ENCODE assay signal across 1 cellular context in genomic region chr17:28896884-28897768, GRCh38.
A peak's percentile ranks its signal among the peaks of the same experiment; 100 is the strongest.
TF ChIP-seq lines count a peak whose summit lies in the region.

TSS of gene FLOT2 (minus strand) at chr17:28897733. CDS start at chr17:28897574, 159 bp downstream.

TF ChIP-seq in H1, 55 proteins besides CTCF, POLR2A, EP300 and RAD21 (continued from another document):
- TF ChIP-seq MAX (IDR thresholded peaks at IDR 0.05): peak; percentile 11; the same call in 1 of the 2 replicates
- TF ChIP-seq TAF7 (optimal IDR thresholded peaks at IDR 0.05; ENCODE audit: borderline replicate concordance, low read depth, low read length): peak; percentile 65
- no peak for TF ChIP-seq GTF2F1 (IDR thresholded peaks at IDR 0.05; ENCODE audit: borderline replicate concordance, low read depth, low read length)
- peak; percentile 92; the same call in 1 of the 2 replicates for TF ChIP-seq RBBP5 (IDR thresholded peaks at IDR 0.05; ENCODE audit: borderline replicate concordance, low read depth, low read length)
- TF ChIP-seq PHF8 (conservative IDR thresholded peaks at IDR 0.05; ENCODE audit: low read depth, low read length): peak; percentile 70
- peak in 1 of 2 experiments; percentile 71; a peak in 2 of 4 replicates for TF ChIP-seq SIN3A (conservative IDR thresholded peaks at IDR 0.05 in 1 of 2, IDR thresholded peaks at IDR 0.05 in 1 of 2; ENCODE audit: low read depth in 1 of 2, low read length in 2 of 2)
- peak; percentile 63 for TF ChIP-seq KDM4A (IDR thresholded peaks at IDR 0.05; ENCODE audit: low read depth, low read length, severe bottlenecking)
